In genomic region chr1:53896673-53897229, GRCh38 we compare ENCODE assay signal across 10 cellular contexts. TPM values are rescaled to one million over a fixed set of nuclear protein-coding genes. Genes with fewer than 3 reads are reported as not detected.
A peak's percentile ranks its signal among the peaks of the same experiment; 100 is the strongest.
DNase-seq lines count a peak whose midpoint lies in the region; ATAC-seq and TF ChIP-seq lines count a peak whose summit lies in the region.
"Had no signal": no experiment of that assay in that cellular context is flagged by ENCODE, and none has a peak within 500 bp of the region (broad histone marks: within the 10 kb centered on the region; RNA-seq: fewer than 3 reads in every experiment).

No MANE protein-coding gene starts in this region.

- no peak overlapping the region for H3K4me2 ChIP-seq in Karpas-422 (ENCODE audit: low read depth, low read length, poor library complexity, severe bottlenecking)

- no peak for TF ChIP-seq CTCF in gastroesophageal sphincter (IDR thresholded peaks at IDR 0.05)

- H3K9me2 ChIP-seq in Karpas-422 (replicated peaks; ENCODE audit: insufficient read depth, low read length): no peaks in the 10 kb centered on the region

- H3K9me3 ChIP-seq in adipocyte (ENCODE audit: control insufficient read depth, low read length): no peaks in the 10 kb centered on the region
- H3K9me3 ChIP-seq in gastroesophageal sphincter: no peaks in the 10 kb centered on the region
- H3K9me3 ChIP-seq in Karpas-422 (ENCODE audit: low read length): no peaks in the 10 kb centered on the region

- no peak for TF ChIP-seq POLR2A in gastroesophageal sphincter (IDR thresholded peaks at IDR 0.05)

- H3K4me3 ChIP-seq in adipocyte (ENCODE audit: low read length) (no peak overlapping the region), gastroesophageal sphincter (no peak overlapping the region), skeletal muscle cell (ENCODE audit: low read depth, low read length) (no peak overlapping the region), Karpas-422 (ENCODE audit: low read length) (no peak overlapping the region)

- no peaks in the 10 kb centered on the region for H3K79me2 ChIP-seq in Karpas-422 (ENCODE audit: low read length)

- WGBS in gastroesophageal sphincter (ENCODE audit: low coverage in 1 of 2), 2 donors: no CpG with 5 or more reads among the region's 2 CpGs

- H3K4me1 ChIP-seq in adipocyte (ENCODE audit: control insufficient read depth, insufficient read depth, low read length) (peaks cover 26% of the 10 kb centered on the region), gastroesophageal sphincter (peaks cover 6 to 50% (median 17%) of the 10 kb centered on the region in 3 donors), Karpas-422 (ENCODE audit: low read length) (peaks cover 5% of the 10 kb centered on the region)

- no peak for TF ChIP-seq EP300 in gastroesophageal sphincter (IDR thresholded peaks at IDR 0.05)

- peak overlapping the region; percentile 58 to 80 (median 70) for H3K27ac ChIP-seq in gastroesophageal sphincter
- no peak overlapping the region for H3K27ac ChIP-seq in Karpas-422 (ENCODE audit: low read length)

- no peaks in the 10 kb centered on the region for H4K20me1 ChIP-seq in Karpas-422 (ENCODE audit: insufficient read depth, low read depth, low read length)

- H3K36me3 ChIP-seq in adipocyte (ENCODE audit: control insufficient read depth, insufficient read depth, low read length, severe bottlenecking) (no peaks in the 10 kb centered on the region), gastroesophageal sphincter (no peaks in the 10 kb centered on the region), Karpas-422 (ENCODE audit: insufficient read depth, low read length) (no peaks in the 10 kb centered on the region)

- DNase-seq in GM04504 (ENCODE audit: low read depth) (peak; percentile 87), adipocyte (ENCODE audit: low read depth) (peak; percentile 91), skeletal muscle cell (ENCODE audit: low read depth) (peak; percentile 47), activated gamma-delta T cell treated with Interleukin-2 at 50 U/mL for 16 hours (no peak), Karpas-422 (no peak)
- DNase-seq: NCI-H748 treated with DMSO at 0.1 percent for 48 hours, small intestine had no signal

- H3K9ac ChIP-seq in adipocyte (ENCODE audit: low read length) (no peak overlapping the region), Karpas-422 (ENCODE audit: low read length) (no peak overlapping the region)

- no peaks in the 10 kb centered on the region for H3K27me3 ChIP-seq in adipocyte (replicated peaks; ENCODE audit: control insufficient read depth, insufficient read depth, low read length)
- H3K27me3 ChIP-seq in gastroesophageal sphincter: no peaks in the 10 kb centered on the region
- no peaks in the 10 kb centered on the region for H3K27me3 ChIP-seq in Karpas-422 (ENCODE audit: low read length)

- ATAC-seq in gastroesophageal sphincter: peak; percentile 80
- no peak for ATAC-seq in GM21529 (IDR thresholded peaks at IDR 0.05; ENCODE audit: unreplicated experiment)
- no peak for ATAC-seq in HG03280 (IDR thresholded peaks at IDR 0.05; ENCODE audit: unreplicated experiment)

- H2AFZ ChIP-seq in Karpas-422 (ENCODE audit: low read length): no peak overlapping the region

RNA-seq across cellular contexts. Expression of gene DIO1, which starts 2.8 kb away (rescaled TPM):
- total RNA-seq in gastroesophageal sphincter: not detected
- not detected in 2 replicates for total RNA-seq in Karpas-422 (2014; rRNA removed; shearing (Covaris generic); ENCODE audit: low replicate concordance)

RNA-seq across cellular contexts. Expression of gene YIPF1, which starts 7.2 kb away (rescaled TPM):
- 10 to 100 TPM; 14.1 to 27.1 (median 17.6) TPM for total RNA-seq in gastroesophageal sphincter
- total RNA-seq in Karpas-422 (2014; rRNA removed; shearing (Covaris generic); ENCODE audit: low replicate concordance): 46.5 and 87.4 TPM in 2 replicates

RNA-seq across cellular contexts. Expression of gene IFT25, which starts 48.7 kb away (rescaled TPM):
- 10 to 100 TPM; 17.7 to 27.1 (median 21.3) TPM for total RNA-seq in gastroesophageal sphincter
- total RNA-seq in Karpas-422 (2014; rRNA removed; shearing (Covaris generic); ENCODE audit: low replicate concordance): 79.3 and 102 TPM in 2 replicates

RNA-seq across cellular contexts. Expression of gene LRRC42, which starts 49.4 kb away (rescaled TPM):
- total RNA-seq in gastroesophageal sphincter: 10 to 100 TPM; 19.6 to 31.4 (median 23.9) TPM
- total RNA-seq in Karpas-422 (2014; rRNA removed; shearing (Covaris generic); ENCODE audit: low replicate concordance): 37.7 and 50.1 TPM in 2 replicates

RNA-seq across cellular contexts. Expression of gene NDC1, which starts 58.7 kb away (rescaled TPM):
- 10 to 100 TPM in 1 of 4 donors, 1 to 10 TPM in 3; 6.7 to 10.3 (median 7.1) TPM for total RNA-seq in gastroesophageal sphincter
- 36.7 and 130 TPM in 2 replicates for total RNA-seq in Karpas-422 (2014; rRNA removed; shearing (Covaris generic); ENCODE audit: low replicate concordance)

Comparison
In these comparisons a context has a peak if more than half of its experiments do, and no peak if none do; other contexts are left out.
1. DNase-seq: peak in GM04504 (single experiment), adipocyte (single experiment) and skeletal muscle cell (single experiment); none in activated gamma-delta T cell treated with Interleukin-2 at 50 U/mL for 16 hours (single experiment) and Karpas-422 (single experiment).